In genomic region chr17:74820037-74820436, GRCh38 we compare ENCODE assay signal across 34 cellular contexts. TPM values are rescaled to one million over a fixed set of nuclear protein-coding genes. Genes with fewer than 3 reads are reported as not detected.
"Had no signal": no experiment of that assay in that cellular context is flagged by ENCODE, and none has a peak within 500 bp of the region (broad histone marks: within the 10 kb centered on the region; RNA-seq: fewer than 3 reads in every experiment).

No MANE protein-coding gene starts in this region.

- H3K27me3 Mint-ChIP-seq: activated B cell treated with CpG ODN at 0.5 μM for 24 hours; activated CD4-positive, alpha-beta memory T cell treated with anti-CD3 and anti-CD28 coated beads for 36 hours; central memory CD8-positive, alpha-beta T cell had no signal

- DNase-seq: activated B cell treated with CpG ODN at 0.5 μM for 24 hours; activated CD4-positive, alpha-beta memory T cell treated with anti-CD3 and anti-CD28 coated beads for 36 hours; activated CD4-positive, alpha-beta T cell treated with anti-CD3 and anti-CD28 coated beads for 4 hours; activated CD4-positive, alpha-beta T cell treated with anti-CD3 and anti-CD28 coated beads, Interleukin-2, amount 50 U/mL, for 1 hour; activated CD4-positive, CD25-positive, alpha-beta regulatory T cell treated with anti-CD3 and anti-CD28 coated beads, Interleukin-2, amount 50 U/mL, for 72 hours; activated CD8-positive, alpha-beta memory T cell treated with anti-CD3 and anti-CD28 coated beads, Interleukin-2, amount 50 U/mL, for 4 hours; activated gamma-delta T cell treated with Interleukin-2 at 50 U/mL for 16 hours; activated naive CD4-positive, alpha-beta T cell treated with anti-CD3 and anti-CD28 coated beads for 36 hours; activated T-cell treated with anti-CD3 and anti-CD28 coated beads for 4 hours; activated T-cell treated with anti-CD3 and anti-CD28 coated beads, Interleukin-2, amount 50 U/mL, for 4 hours; adrenal gland; body of pancreas; Karpas-422; KBM-7; NCI-H1105; NCI-H1436; NCI-H1694; NCI-H1930; NCI-H510A; NCI-H748 treated with DMSO at 0.1 percent for 48 hours; NK-92 treated with Interleukin-12 subunit alpha and Interleukin-12 subunit beta, amount 100 ng/mL, for 24 hours; PC-3; Peyer's patch; RPMI8226; SIG-M5; SW 1271; T-helper 1 cell; T-helper 2 cell; T-helper 9 cell had no signal

- H3K4me1 ChIP-seq: adrenal gland, body of pancreas, breast epithelium, Peyer's patch had no signal

- H3K9me3 ChIP-seq: adrenal gland, body of pancreas, breast epithelium, Peyer's patch had no signal

- H3K27me3 ChIP-seq: adrenal gland, body of pancreas, breast epithelium, Peyer's patch had no signal

- H3K4me1 Mint-ChIP-seq: activated B cell treated with CpG ODN at 0.5 μM for 24 hours had no signal

- H3K4me3 ChIP-seq: adrenal gland, body of pancreas, breast epithelium, Peyer's patch had no signal

- H3K27ac Mint-ChIP-seq: activated B cell treated with CpG ODN at 0.5 μM for 24 hours; activated CD4-positive, alpha-beta memory T cell treated with anti-CD3 and anti-CD28 coated beads for 36 hours; activated naive CD4-positive, alpha-beta T cell treated with anti-CD3 and anti-CD28 coated beads for 36 hours; activated naive CD4-positive, alpha-beta T cell treated with anti-CD3 and anti-CD28 coated beads, Interleukin-2, amount 50 U/mL, for 72 hours; activated T-helper 1 cell treated with anti-CD3 and anti-CD28 coated beads, Interleukin-12 subunit alpha, Interleukin-12 subunit beta, Interleukin-2, Interleukin-4 antibody, amounts not matched to agents 30 ng/mL and 10 ng/mL and 1 ng/mL, durations not matched to agents 14 hours and 24 hours and 36 hours had no signal

- H3K9me3 Mint-ChIP-seq: activated B cell treated with CpG ODN at 0.5 μM for 24 hours; activated CD4-positive, alpha-beta memory T cell treated with anti-CD3 and anti-CD28 coated beads for 36 hours; activated naive CD4-positive, alpha-beta T cell treated with anti-CD3 and anti-CD28 coated beads for 36 hours; activated naive CD4-positive, alpha-beta T cell treated with anti-CD3 and anti-CD28 coated beads, Interleukin-2, amount 50 U/mL, for 72 hours; activated T-cell treated with anti-CD3 and anti-CD28 coated beads, Interleukin-2, amount 50 U/mL, for 4 hours; activated T-helper 1 cell treated with anti-CD3 and anti-CD28 coated beads, Interleukin-12 subunit alpha, Interleukin-12 subunit beta, Interleukin-2, Interleukin-4 antibody, amounts not matched to agents 30 ng/mL and 10 ng/mL and 1 ng/mL, durations not matched to agents 14 hours and 24 hours and 36 hours; central memory CD8-positive, alpha-beta T cell had no signal

- H3K27ac ChIP-seq: adrenal gland, body of pancreas, breast epithelium, Peyer's patch, VCaP had no signal

- H3K36me3 ChIP-seq: adrenal gland, breast epithelium had no signal

- H3K4me3 Mint-ChIP-seq: activated B cell treated with CpG ODN at 0.5 μM for 24 hours; activated CD4-positive, alpha-beta memory T cell treated with anti-CD3 and anti-CD28 coated beads for 36 hours; activated naive CD4-positive, alpha-beta T cell treated with anti-CD3 and anti-CD28 coated beads for 36 hours; activated T-cell treated with anti-CD3 and anti-CD28 coated beads, Interleukin-2, amount 50 U/mL, for 4 hours; activated T-helper 1 cell treated with anti-CD3 and anti-CD28 coated beads, Interleukin-12 subunit alpha, Interleukin-12 subunit beta, Interleukin-2, Interleukin-4 antibody, amounts not matched to agents 30 ng/mL and 10 ng/mL and 1 ng/mL, durations not matched to agents 14 hours and 24 hours and 36 hours; central memory CD8-positive, alpha-beta T cell had no signal

- ATAC-seq: activated naive CD4-positive, alpha-beta T cell treated with anti-CD3 and anti-CD28 coated beads, Interleukin-2, amount 50 U/mL, for 72 hours; activated T-cell treated with anti-CD3 and anti-CD28 coated beads, Interleukin-2, amount 50 U/mL, for 4 hours; body of pancreas; PC-3 had no signal

RNA-seq across cellular contexts. Expression of gene GRIN2C, which starts 39.6 kb away (rescaled TPM):
- total RNA-seq: activated B cell treated with CpG ODN at 0.5 μM for 24 hours; activated CD4-positive, alpha-beta memory T cell treated with anti-CD3 and anti-CD28 coated beads for 36 hours; body of pancreas had no signal
